In the genomic region with DNA sequence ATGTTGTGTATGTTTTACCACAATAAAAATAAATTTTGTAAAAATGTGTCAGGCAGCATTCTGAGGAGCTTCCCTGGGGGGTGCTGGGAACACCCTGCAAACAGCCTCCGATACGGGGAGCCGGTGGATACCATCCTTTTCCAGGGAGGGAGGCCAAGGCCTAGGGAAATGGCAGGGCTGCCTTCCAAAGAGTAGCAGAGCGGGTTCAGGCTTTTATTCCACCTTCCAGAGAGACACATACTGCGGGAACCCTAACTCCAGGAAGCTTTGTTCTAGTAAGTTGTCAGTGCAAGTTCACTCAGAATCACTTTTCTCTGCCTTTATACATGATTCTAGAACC, we compare ENCODE assay signal across 8 cellular contexts. TPM values are rescaled to one million over a fixed set of nuclear protein-coding genes. Genes with fewer than 3 reads are reported as not detected.
DNase-seq lines count a peak whose midpoint lies in the region; ATAC-seq and TF ChIP-seq lines count a peak whose summit lies in the region.

No MANE protein-coding gene starts in this region.

- no peak for DNase-seq in CD8-positive, alpha-beta T cell
- DNase-seq in HFFc6 (no peak), fibroblast of villous mesenchyme (ENCODE audit: low read depth) (no peak), nucleus accumbens (lab: John Stamatoyannopoulos, UW) (peak in 35 of 56 donors; percentile 10 to 76 (median 45))
- DNase-seq in activated CD4-positive, CD25-positive, alpha-beta regulatory T cell treated with anti-CD3 and anti-CD28 coated beads, Interleukin-2, amount 50 U/mL, for 72 hours = no peak

- H3K4me3 ChIP-seq in CD8-positive, alpha-beta T cell (ENCODE audit: low read depth, low read length) = peak overlapping the region; percentile 87
- H3K4me3 ChIP-seq in WI38 (ENCODE audit: low read depth, low read length) (peak overlapping the region; percentile 90), fibroblast of villous mesenchyme (ENCODE audit: low read depth, low read length) (peak overlapping the region; percentile 66)

- peaks cover 6% of the 10 kb centered on the region for H3K36me3 Mint-ChIP-seq in CD8-positive, alpha-beta T cell
- H3K36me3 Mint-ChIP-seq in HFFc6 (ENCODE audit: low read depth) = no peaks in the 10 kb centered on the region

- CTCF ChIA-PET in CD8-positive, alpha-beta T cell (lab: Charles Lee) = interaction anchor here (0.7 to 2.6 kb wide), 7 partner anchors 9 to 97 kb away, joined by 3 to 9 read pairs (median 4); no protein-coding TSS in a partner anchor

- POLR2A ChIA-PET in CD8-positive, alpha-beta T cell (lab: Charles Lee) = interaction anchor here (1.1 to 3.0 kb wide), 8 partner anchors 11 to 336 kb away, joined by 3 to 18 read pairs (median 10); a partner anchor contains a TSS

- intact Hi-C loops in CD8-positive, alpha-beta T cell (cut with DNase I, micrococcal nuclease) = loop anchor here (1.0 to 10.0 kb wide), 10 partner anchors 16 to 1578 kb away; a partner anchor contains a TSS

- H3K27ac Mint-ChIP-seq in CD8-positive, alpha-beta T cell = peak overlapping the region; percentile 94
- H3K27ac Mint-ChIP-seq in HFFc6 = peak overlapping the region; percentile 99

- H3K27me3 Mint-ChIP-seq in CD8-positive, alpha-beta T cell (ENCODE audit: low read depth) = no peaks in the 10 kb centered on the region
- H3K27me3 Mint-ChIP-seq in HFFc6 (ENCODE audit: insufficient read depth) = no peaks in the 10 kb centered on the region; the same call in 1 of the 2 replicates

- H3K4me1 Mint-ChIP-seq in CD8-positive, alpha-beta T cell (ENCODE audit: low read depth) = peaks cover 27% of the 10 kb centered on the region
- H3K4me1 Mint-ChIP-seq in HFFc6 (ENCODE audit: low read depth) = peaks cover 33% of the 10 kb centered on the region

- TF ChIP-seq CTCF in CD8-positive, alpha-beta T cell (IDR thresholded peaks at IDR 0.05) = no peak
- TF ChIP-seq CTCF in HFFc6 (IDR thresholded peaks at IDR 0.05) (no peak), WI38 (IDR thresholded peaks at IDR 0.05; ENCODE audit: low read depth, low read length) (no peak), fibroblast of villous mesenchyme (IDR thresholded peaks at IDR 0.05; ENCODE audit: insufficient read depth, low read depth, low read length) (no peak)

- H3K4me3 Mint-ChIP-seq in CD8-positive, alpha-beta T cell = peak overlapping the region; percentile 93
- peak overlapping the region; percentile 90 for H3K4me3 Mint-ChIP-seq in HFFc6

- H3K9me3 Mint-ChIP-seq in CD8-positive, alpha-beta T cell = no peaks in the 10 kb centered on the region
- no peaks in the 10 kb centered on the region for H3K9me3 Mint-ChIP-seq in HFFc6

- no peak for ATAC-seq in CD8-positive, alpha-beta T cell
- ATAC-seq in GM21423 (IDR thresholded peaks at IDR 0.05; ENCODE audit: unreplicated experiment) (no peak), HG03175 (IDR thresholded peaks at IDR 0.05; ENCODE audit: unreplicated experiment) (no peak)

- peaks cover 28% of the 10 kb centered on the region for H3K4me1 ChIP-seq in CD8-positive, alpha-beta T cell (ENCODE audit: insufficient read depth, low read length)

- peak overlapping the region; percentile 85 for H3K27ac ChIP-seq in CD8-positive, alpha-beta T cell (ENCODE audit: low read depth, low read length)

- no peaks in the 10 kb centered on the region for H3K9me3 ChIP-seq in CD8-positive, alpha-beta T cell (ENCODE audit: low read length)

- no peaks in the 10 kb centered on the region for H3K36me3 ChIP-seq in CD8-positive, alpha-beta T cell (ENCODE audit: insufficient read depth, low read length)

- H3K27me3 ChIP-seq in CD8-positive, alpha-beta T cell (ENCODE audit: insufficient read depth, low read length) = no peaks in the 10 kb centered on the region

RNA-seq across cellular contexts. Expression of a gene that starts 0.9 kb away (rescaled TPM):
- total RNA-seq in CD8-positive, alpha-beta T cell = 10 to 100 TPM; 96.1 to 98.3 TPM
- total RNA-seq in HFFc6 (2021; fragmentation: NEBNext Ultra II Directional; extraction: Animal tissue kit (Norgen Biotek cat#: 25700)) = 10 to 100 TPM; 21.6 to 30.1 (median 26.4) TPM
- total RNA-seq in fibroblast of villous mesenchyme = 32.2 and 38.0 TPM in 2 replicates

Comparison
In these comparisons a context has a peak if more than half of its experiments do, and no peak if none do; other contexts are left out.
1. DNase-seq: peak in nucleus accumbens (35 of 56); none in CD8-positive, alpha-beta T cell (0 of 7), HFFc6 (single experiment), fibroblast of villous mesenchyme (single experiment) and activated CD4-positive, CD25-positive, alpha-beta regulatory T cell treated with anti-CD3 and anti-CD28 coated beads, Interleukin-2, amount 50 U/mL, for 72 hours (single experiment).
2. Peak in every context shown above with its lines, with median percentiles within 50 percentile points of each other: H3K4me3 ChIP-seq.